Comparison of ENCODE assay signal across 8 cellular contexts in the genomic region with DNA sequence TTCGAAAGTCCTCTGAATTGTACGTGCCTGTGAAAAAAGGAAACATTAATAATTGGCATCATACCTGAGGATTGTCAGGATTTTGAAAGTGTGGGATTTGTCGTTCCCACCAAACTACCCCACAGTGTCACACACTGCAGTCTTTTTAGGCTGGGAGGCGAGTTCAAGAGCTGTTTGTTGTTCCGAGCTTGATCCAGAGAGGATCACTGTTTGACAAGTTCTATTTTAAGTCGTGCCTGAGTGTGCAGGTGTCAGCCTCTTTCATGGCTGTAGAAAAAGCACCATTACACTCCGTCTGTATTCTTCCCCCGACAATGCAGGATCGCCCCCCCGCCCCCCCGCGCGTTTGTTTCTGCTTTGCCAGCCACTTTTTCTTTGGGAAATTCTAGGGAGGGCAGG. TPM values are rescaled to one million over a fixed set of nuclear protein-coding genes. Genes with fewer than 3 reads are reported as not detected.
DNase-seq lines count a peak whose midpoint lies in the region; TF ChIP-seq lines count a peak whose summit lies in the region.

No MANE protein-coding gene starts in this region.

- H3K36me3 Mint-ChIP-seq in activated T-helper 1 cell treated with anti-CD3 and anti-CD28 coated beads, Interleukin-12 subunit alpha, Interleukin-12 subunit beta, Interleukin-2, Interleukin-4 antibody, amounts not matched to agents 30 ng/mL and 10 ng/mL and 1 ng/mL, durations not matched to agents 14 hours and 24 hours and 36 hours (ENCODE audit: low read depth) = no peaks in the 10 kb centered on the region

- peaks cover 18% of the 10 kb centered on the region for H3K4me1 Mint-ChIP-seq in activated T-helper 1 cell treated with anti-CD3 and anti-CD28 coated beads, Interleukin-12 subunit alpha, Interleukin-12 subunit beta, Interleukin-2, Interleukin-4 antibody, amounts not matched to agents 30 ng/mL and 10 ng/mL and 1 ng/mL, durations not matched to agents 14 hours and 24 hours and 36 hours (ENCODE audit: low read depth)

- H3K36me3 ChIP-seq in HEK293 (ENCODE audit: control insufficient read depth in 2 of 2, insufficient read depth in 1 of 2, low read length in 2 of 2) (no peaks in the 10 kb centered on the region), hepatocyte (replicated peaks; ENCODE audit: insufficient read depth, low read depth) (no peaks in the 10 kb centered on the region), spleen (no peaks in the 10 kb centered on the region)

- H3K27me3 ChIP-seq in hepatocyte (peaks cover 4% of the 10 kb centered on the region), spleen (replicated peaks in 1 of 7) (peaks cover 0 to 30% (median 7%) of the 10 kb centered on the region in 7 donors)

- POLR2A ChIA-PET in HEK293 (lab: Yijun Ruan, JAX) = no interaction called here

- no peaks in the 10 kb centered on the region for H3K9me2 ChIP-seq in hepatocyte (replicated peaks; ENCODE audit: insufficient read depth)

- H3K27ac ChIP-seq in HEK293 (ENCODE audit: extremely low read depth, low read depth, low read length) (no peak overlapping the region), hepatocyte (no peak overlapping the region), spleen (peak overlapping the region in 7 of 8 donors; percentile 75 to 88 (median 86))

- TF ChIP-seq CTCF in HEK293 (tag by site-specific recombination; IDR thresholded peaks at IDR 0.05) (no peak), hepatocyte (IDR thresholded peaks at IDR 0.05; ENCODE audit: poor library complexity) (no peak), spleen (IDR thresholded peaks at IDR 0.05 in 8 of 11, conservative IDR thresholded peaks at IDR 0.05 in 3 of 11) (no peak)

- H4K20me1 ChIP-seq in hepatocyte (ENCODE audit: insufficient read depth, poor library complexity, severe bottlenecking) = peaks cover 3% of the 10 kb centered on the region

- 20% methylated on average over 13 of the region's 13 CpGs for WGBS in hepatocyte (ENCODE audit: low lambda C conversion rate, missing lambda C conversion rate)
- WGBS in spleen, 5 donors = 8 to 13% (median 11%) methylated on average over 13 of the region's 13 CpGs

- H3K4me3 ChIP-seq in HEK293 (ENCODE audit: low read depth, low read length) (peak overlapping the region; percentile 99), hepatocyte (peak overlapping the region; percentile 96), spleen (peak overlapping the region; percentile 73 to 92 (median 84))

- H3K9me3 Mint-ChIP-seq in activated T-helper 1 cell treated with anti-CD3 and anti-CD28 coated beads, Interleukin-12 subunit alpha, Interleukin-12 subunit beta, Interleukin-2, Interleukin-4 antibody, amounts not matched to agents 30 ng/mL and 10 ng/mL and 1 ng/mL, durations not matched to agents 14 hours and 24 hours and 36 hours = no peaks in the 10 kb centered on the region

- peaks cover 49% of the 10 kb centered on the region for H3K27me3 Mint-ChIP-seq in activated T-helper 1 cell treated with anti-CD3 and anti-CD28 coated beads, Interleukin-12 subunit alpha, Interleukin-12 subunit beta, Interleukin-2, Interleukin-4 antibody, amounts not matched to agents 30 ng/mL and 10 ng/mL and 1 ng/mL, durations not matched to agents 14 hours and 24 hours and 36 hours (ENCODE audit: insufficient read depth)

- CTCF ChIA-PET in HEK293 (lab: Yijun Ruan, JAX) = no interaction called here

- H2AFZ ChIP-seq in hepatocyte = peak overlapping the region; percentile 96

- H3K4me1 ChIP-seq in HEK293 (ENCODE audit: control insufficient read depth, insufficient read depth, low read length) = no peaks in the 10 kb centered on the region
- no peaks in the 10 kb centered on the region for H3K4me1 ChIP-seq in hepatocyte (ENCODE audit: insufficient read depth)
- peaks cover 7 to 48% (median 24%) of the 10 kb centered on the region in 6 donors for H3K4me1 ChIP-seq in spleen

- H3K9me3 ChIP-seq in HEK293 (ENCODE audit: control insufficient read depth, insufficient read depth, low read depth, low read length) (no peaks in the 10 kb centered on the region), hepatocyte (ENCODE audit: low read depth) (no peaks in the 10 kb centered on the region), spleen (no peaks in the 10 kb centered on the region)

- no peak for TF ChIP-seq POLR2A in spleen (IDR thresholded peaks at IDR 0.05)

- H3K4me3 Mint-ChIP-seq in activated T-helper 1 cell treated with anti-CD3 and anti-CD28 coated beads, Interleukin-12 subunit alpha, Interleukin-12 subunit beta, Interleukin-2, Interleukin-4 antibody, amounts not matched to agents 30 ng/mL and 10 ng/mL and 1 ng/mL, durations not matched to agents 14 hours and 24 hours and 36 hours = peak overlapping the region; percentile 90

- no peak for DNase-seq in activated T-helper 1 cell treated with anti-CD3 and anti-CD28 coated beads, Interleukin-12 subunit alpha, Interleukin-12 subunit beta, Interleukin-2, Interleukin-4 antibody, amounts not matched to agents 30 ng/mL and 10 ng/mL and 1 ng/mL, durations not matched to agents 14 hours and 24 hours and 36 hours (ENCODE audit: low spot score)
- no peak for DNase-seq in hepatocyte (ENCODE audit: low spot score)
- DNase-seq in spleen = no peak
- DNase-seq in OCI-M2 (lab: John Stamatoyannopoulos, UW; ENCODE audit: unreplicated experiment) = no peak
- DNase-seq in HuH-7.5 (ENCODE audit: low spot score) = no peak
- DNase-seq in effector CD4-positive, alpha-beta T cell = no peak
- no peak for DNase-seq in NCI-H2081 (lab: John Stamatoyannopoulos, UW)

- intact Hi-C loops in activated T-helper 1 cell treated with anti-CD3 and anti-CD28 coated beads, Interleukin-12 subunit alpha, Interleukin-12 subunit beta, Interleukin-2, Interleukin-4 antibody, amounts not matched to agents 30 ng/mL and 10 ng/mL and 1 ng/mL, durations not matched to agents 14 hours and 24 hours and 36 hours (cut with micrococcal nuclease) = loop anchor here (5.0 to 10.0 kb wide), 3 partner anchors 533 to 1117 kb away; partner anchors contain the start of gene MAB21L1
- intact Hi-C loops in spleen (cut with DNase I; ENCODE audit: low total_unique reads) = loop anchor here (10.0 kb wide), 1 partner anchor 203 kb away; no protein-coding TSS in a partner anchor

- H3K27ac Mint-ChIP-seq in activated T-helper 1 cell treated with anti-CD3 and anti-CD28 coated beads, Interleukin-12 subunit alpha, Interleukin-12 subunit beta, Interleukin-2, Interleukin-4 antibody, amounts not matched to agents 30 ng/mL and 10 ng/mL and 1 ng/mL, durations not matched to agents 14 hours and 24 hours and 36 hours = no peak overlapping the region

- H3K4me2 ChIP-seq in hepatocyte = peak overlapping the region; percentile 92

- peaks cover 6% of the 10 kb centered on the region for H3K79me2 ChIP-seq in hepatocyte

TF ChIP-seq in HEK293, 187 proteins besides CTCF, POLR2A, EP300 and RAD21:
- TF ChIP-seq ZNF335 (tag by site-specific recombination; conservative IDR thresholded peaks at IDR 0.05) = peak; percentile 47
- no peak for TF ChIP-seq ZNF311 (tag by site-specific recombination; IDR thresholded peaks at IDR 0.05; ENCODE audit: borderline replicate concordance)
- no peak for TF ChIP-seq ZNF544 (tag by site-specific recombination; IDR thresholded peaks at IDR 0.05)
TF ChIP-seq in HEK293: peak in this region for 1.

RNA-seq across cellular contexts. Expression of gene NBEA, which starts 0.6 kb away (rescaled TPM):
- total RNA-seq in activated T-helper 1 cell treated with anti-CD3 and anti-CD28 coated beads, Interleukin-12 subunit alpha, Interleukin-12 subunit beta, Interleukin-2, Interleukin-4 antibody, amounts not matched to agents 30 ng/mL and 10 ng/mL and 1 ng/mL, durations not matched to agents 14 hours and 24 hours and 36 hours = 0.15 and 0.18 TPM in 2 replicates
- total RNA-seq in hepatocyte (10.3 and 12.3 TPM in 2 replicates), spleen (10 to 100 TPM; 11.0 to 27.7 (median 14.2) TPM)
- polyA plus RNA-seq in hepatocyte (2.6 and 5.0 TPM in 2 replicates), spleen (1 to 10 TPM; 1.8 to 3.1 (median 1.8) TPM)

Comparison
In these comparisons a context has a peak if more than half of its experiments do, and no peak if none do; other contexts are left out.
1. H3K27ac ChIP-seq: peak in spleen (7 of 8); none in HEK293 (single experiment) and hepatocyte (single experiment).
2. Peak in every context shown above with its lines, with median percentiles within 50 percentile points of each other: H3K4me3 ChIP-seq.